ENCODE assay signal across 1 cellular context in genomic region chr14:24195186-24196070, GRCh38.
TF ChIP-seq lines count a peak whose summit lies in the region.

A gene with protein sequence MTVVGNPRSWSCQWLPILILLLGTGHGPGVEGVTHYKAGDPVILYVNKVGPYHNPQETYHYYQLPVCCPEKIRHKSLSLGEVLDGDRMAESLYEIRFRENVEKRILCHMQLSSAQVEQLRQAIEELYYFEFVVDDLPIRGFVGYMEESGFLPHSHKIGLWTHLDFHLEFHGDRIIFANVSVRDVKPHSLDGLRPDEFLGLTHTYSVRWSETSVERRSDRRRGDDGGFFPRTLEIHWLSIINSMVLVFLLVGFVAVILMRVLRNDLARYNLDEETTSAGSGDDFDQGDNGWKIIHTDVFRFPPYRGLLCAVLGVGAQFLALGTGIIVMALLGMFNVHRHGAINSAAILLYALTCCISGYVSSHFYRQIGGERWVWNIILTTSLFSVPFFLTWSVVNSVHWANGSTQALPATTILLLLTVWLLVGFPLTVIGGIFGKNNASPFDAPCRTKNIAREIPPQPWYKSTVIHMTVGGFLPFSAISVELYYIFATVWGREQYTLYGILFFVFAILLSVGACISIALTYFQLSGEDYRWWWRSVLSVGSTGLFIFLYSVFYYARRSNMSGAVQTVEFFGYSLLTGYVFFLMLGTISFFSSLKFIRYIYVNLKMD (minus strand): TSS chr14:24195441. CDS start chr14:24195019, 422 bp downstream.

TF ChIP-seq in HEK293, 187 proteins besides CTCF, POLR2A, EP300 and RAD21 (continued from another document and continues in another):
- TF ChIP-seq PRDM4 (tag by site-specific recombination; IDR thresholded peaks at IDR 0.05) = 0 out of 2 replicates have a peak, but pooled peaks have one; percentile 17
- no peak for TF ChIP-seq ZNF654 (tag by site-specific recombination; IDR thresholded peaks at IDR 0.05; ENCODE audit: low read depth)
- TF ChIP-seq ZNF140 (tag by site-specific recombination; IDR thresholded peaks at IDR 0.05) = no peak
- TF ChIP-seq, protein P1, sequence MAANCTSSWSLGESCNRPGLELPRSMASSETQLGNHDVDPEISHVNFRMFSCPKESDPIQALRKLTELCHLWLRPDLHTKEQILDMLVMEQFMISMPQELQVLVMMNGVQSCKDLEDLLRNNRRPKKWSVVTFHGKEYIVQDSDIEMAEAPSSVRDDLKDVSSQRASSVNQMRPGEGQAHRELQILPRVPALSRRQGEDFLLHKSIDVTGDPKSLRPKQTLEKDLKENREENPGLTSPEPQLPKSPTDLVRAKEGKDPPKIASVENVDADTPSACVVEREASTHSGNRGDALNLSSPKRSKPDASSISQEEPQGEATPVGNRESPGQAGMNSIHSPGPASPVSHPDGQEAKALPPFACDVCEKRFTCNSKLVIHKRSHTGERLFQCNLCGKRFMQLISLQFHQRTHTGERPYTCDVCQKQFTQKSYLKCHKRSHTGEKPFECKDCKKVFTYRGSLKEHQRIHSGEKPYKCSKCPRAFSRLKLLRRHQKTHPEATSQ (tag by site-specific recombination; IDR thresholded peaks at IDR 0.05) = 0 out of 2 replicates have a peak, but pooled peaks have one; percentile 25
- TF ChIP-seq ZNF624 (tag by site-specific recombination; IDR thresholded peaks at IDR 0.05) = no peak
- no peak for TF ChIP-seq ZNF664 (tag by site-specific recombination; IDR thresholded peaks at IDR 0.05)
- TF ChIP-seq ZNF791 (tag by site-specific recombination; IDR thresholded peaks at IDR 0.05) = no peak
- TF ChIP-seq ZNF76 (tag by site-specific recombination; IDR thresholded peaks at IDR 0.05; ENCODE audit: borderline replicate concordance, low read depth) = peak; percentile 88
- TF ChIP-seq, protein P2, sequence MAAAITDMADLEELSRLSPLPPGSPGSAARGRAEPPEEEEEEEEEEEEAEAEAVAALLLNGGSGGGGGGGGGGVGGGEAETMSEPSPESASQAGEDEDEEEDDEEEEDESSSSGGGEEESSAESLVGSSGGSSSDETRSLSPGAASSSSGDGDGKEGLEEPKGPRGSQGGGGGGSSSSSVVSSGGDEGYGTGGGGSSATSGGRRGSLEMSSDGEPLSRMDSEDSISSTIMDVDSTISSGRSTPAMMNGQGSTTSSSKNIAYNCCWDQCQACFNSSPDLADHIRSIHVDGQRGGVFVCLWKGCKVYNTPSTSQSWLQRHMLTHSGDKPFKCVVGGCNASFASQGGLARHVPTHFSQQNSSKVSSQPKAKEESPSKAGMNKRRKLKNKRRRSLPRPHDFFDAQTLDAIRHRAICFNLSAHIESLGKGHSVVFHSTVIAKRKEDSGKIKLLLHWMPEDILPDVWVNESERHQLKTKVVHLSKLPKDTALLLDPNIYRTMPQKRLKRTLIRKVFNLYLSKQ (tag by site-specific recombination; IDR thresholded peaks at IDR 0.05; ENCODE audit: borderline replicate concordance) = no peak
- TF ChIP-seq YY2 (tag by site-specific recombination; IDR thresholded peaks at IDR 0.05) = no peak; the same call in 1 of the 2 replicates
- TF ChIP-seq ZBTB21 (tag by site-specific recombination; IDR thresholded peaks at IDR 0.05) = peak; percentile 48
- no peak for TF ChIP-seq ZNF555 (tag by site-specific recombination; conservative IDR thresholded peaks at IDR 0.05)
- no peak for TF ChIP-seq ZNF623 (tag by site-specific recombination; IDR thresholded peaks at IDR 0.05)
- no peak for TF ChIP-seq ELK4 (IDR thresholded peaks at IDR 0.05; ENCODE audit: borderline replicate concordance, low read depth, low read length)
- no peak for TF ChIP-seq ZNF266 (tag by site-specific recombination; IDR thresholded peaks at IDR 0.05; ENCODE audit: low read depth)
- peak; percentile 85 for TF ChIP-seq ZNF629 (tag by site-specific recombination; IDR thresholded peaks at IDR 0.05)
- no peak for TF ChIP-seq ZNF23 (tag by site-specific recombination; IDR thresholded peaks at IDR 0.05; ENCODE audit: borderline replicate concordance)
- peak; percentile 77 for TF ChIP-seq SCRT1 (tag by site-specific recombination; IDR thresholded peaks at IDR 0.05; ENCODE audit: borderline replicate concordance)
- no peak for TF ChIP-seq ZNF138 (tag by site-specific recombination; IDR thresholded peaks at IDR 0.05; ENCODE audit: borderline replicate concordance)
- no peak for TF ChIP-seq TRIM28 (IDR thresholded peaks at IDR 0.05; ENCODE audit: borderline replicate concordance, low read length)
- peak; percentile 98 for TF ChIP-seq ZNF610 (tag by site-specific recombination; IDR thresholded peaks at IDR 0.05; ENCODE audit: borderline replicate concordance)
- TF ChIP-seq, protein P3, sequence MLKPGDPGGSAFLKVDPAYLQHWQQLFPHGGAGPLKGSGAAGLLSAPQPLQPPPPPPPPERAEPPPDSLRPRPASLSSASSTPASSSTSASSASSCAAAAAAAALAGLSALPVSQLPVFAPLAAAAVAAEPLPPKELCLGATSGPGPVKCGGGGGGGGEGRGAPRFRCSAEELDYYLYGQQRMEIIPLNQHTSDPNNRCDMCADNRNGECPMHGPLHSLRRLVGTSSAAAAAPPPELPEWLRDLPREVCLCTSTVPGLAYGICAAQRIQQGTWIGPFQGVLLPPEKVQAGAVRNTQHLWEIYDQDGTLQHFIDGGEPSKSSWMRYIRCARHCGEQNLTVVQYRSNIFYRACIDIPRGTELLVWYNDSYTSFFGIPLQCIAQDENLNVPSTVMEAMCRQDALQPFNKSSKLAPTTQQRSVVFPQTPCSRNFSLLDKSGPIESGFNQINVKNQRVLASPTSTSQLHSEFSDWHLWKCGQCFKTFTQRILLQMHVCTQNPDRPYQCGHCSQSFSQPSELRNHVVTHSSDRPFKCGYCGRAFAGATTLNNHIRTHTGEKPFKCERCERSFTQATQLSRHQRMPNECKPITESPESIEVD (tag by site-specific recombination; IDR thresholded peaks at IDR 0.05) = no peak
- TF ChIP-seq HOXA7 (CRISPR knock-in tag; IDR thresholded peaks at IDR 0.05; ENCODE audit: borderline replicate concordance) = no peak
- no peak for TF ChIP-seq SALL2 (tag by site-specific recombination; IDR thresholded peaks at IDR 0.05; ENCODE audit: borderline replicate concordance)
- no peak for TF ChIP-seq ZNF132 (tag by site-specific recombination; IDR thresholded peaks at IDR 0.05; ENCODE audit: borderline replicate concordance)
- no peak for TF ChIP-seq ZNF548 (tag by site-specific recombination; IDR thresholded peaks at IDR 0.05)
- TF ChIP-seq ZNF133 (tag by site-specific recombination; IDR thresholded peaks at IDR 0.05) = no peak
- no peak for TF ChIP-seq ZNF514 (tag by site-specific recombination; IDR thresholded peaks at IDR 0.05)
- TF ChIP-seq KLF9 (tag by site-specific recombination; IDR thresholded peaks at IDR 0.05; ENCODE audit: low read depth) = peak; percentile 29; the same call in 1 of the 2 replicates
- no peak for TF ChIP-seq IKZF3 (tag by site-specific recombination; IDR thresholded peaks at IDR 0.05)
- peak; percentile 87 for TF ChIP-seq ZIC2 (tag by site-specific recombination; IDR thresholded peaks at IDR 0.05)
- TF ChIP-seq ZNF639 (tag by site-specific recombination; IDR thresholded peaks at IDR 0.05) = no peak; the same call in 1 of the 2 replicates
- TF ChIP-seq HOXC10 (CRISPR knock-in tag; IDR thresholded peaks at IDR 0.05) = no peak
- no peak for TF ChIP-seq ZNF473 (tag by site-specific recombination; IDR thresholded peaks at IDR 0.05)
- TF ChIP-seq ZNF416 (tag by site-specific recombination; IDR thresholded peaks at IDR 0.05) = no peak
- TF ChIP-seq ZNF776 (tag by site-specific recombination; IDR thresholded peaks at IDR 0.05; ENCODE audit: borderline replicate concordance) = no peak
- TF ChIP-seq ZNF48 (tag by site-specific recombination; IDR thresholded peaks at IDR 0.05) = no peak
- TF ChIP-seq ZNF37A (tag by site-specific recombination; IDR thresholded peaks at IDR 0.05) = no peak
- TF ChIP-seq, protein P4, sequence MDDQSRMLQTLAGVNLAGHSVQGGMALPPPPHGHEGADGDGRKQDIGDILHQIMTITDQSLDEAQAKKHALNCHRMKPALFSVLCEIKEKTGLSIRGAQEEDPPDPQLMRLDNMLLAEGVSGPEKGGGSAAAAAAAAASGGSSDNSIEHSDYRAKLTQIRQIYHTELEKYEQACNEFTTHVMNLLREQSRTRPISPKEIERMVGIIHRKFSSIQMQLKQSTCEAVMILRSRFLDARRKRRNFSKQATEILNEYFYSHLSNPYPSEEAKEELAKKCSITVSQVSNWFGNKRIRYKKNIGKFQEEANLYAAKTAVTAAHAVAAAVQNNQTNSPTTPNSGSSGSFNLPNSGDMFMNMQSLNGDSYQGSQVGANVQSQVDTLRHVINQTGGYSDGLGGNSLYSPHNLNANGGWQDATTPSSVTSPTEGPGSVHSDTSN (CRISPR knock-in tag; IDR thresholded peaks at IDR 0.05) = peak; percentile 32; the same call in 1 of the 2 replicates
- no peak for TF ChIP-seq ZNF391 (tag by site-specific recombination; IDR thresholded peaks at IDR 0.05; ENCODE audit: borderline replicate concordance, low read depth)
- no peak for TF ChIP-seq ZBTB44 (tag by site-specific recombination; IDR thresholded peaks at IDR 0.05)
- TF ChIP-seq ZFHX2 (tag by site-specific recombination; conservative IDR thresholded peaks at IDR 0.05) = peak; percentile 42; the same call in 1 of the 2 replicates
- no peak for TF ChIP-seq EGR2 (tag by site-specific recombination; IDR thresholded peaks at IDR 0.05; ENCODE audit: low read depth)
- 0 out of 2 replicates have a peak, but pooled peaks have one; percentile 17 for TF ChIP-seq GLI4 (tag by site-specific recombination; IDR thresholded peaks at IDR 0.05)
- TF ChIP-seq SETDB1 (IDR thresholded peaks at IDR 0.05; ENCODE audit: insufficient read length, low read length) = peak; percentile 19
- TF ChIP-seq ZNF157 (tag by site-specific recombination; IDR thresholded peaks at IDR 0.05) = no peak
- peak; percentile 88 for TF ChIP-seq GLIS2 (tag by site-specific recombination; IDR thresholded peaks at IDR 0.05)
- TF ChIP-seq, protein P5, sequence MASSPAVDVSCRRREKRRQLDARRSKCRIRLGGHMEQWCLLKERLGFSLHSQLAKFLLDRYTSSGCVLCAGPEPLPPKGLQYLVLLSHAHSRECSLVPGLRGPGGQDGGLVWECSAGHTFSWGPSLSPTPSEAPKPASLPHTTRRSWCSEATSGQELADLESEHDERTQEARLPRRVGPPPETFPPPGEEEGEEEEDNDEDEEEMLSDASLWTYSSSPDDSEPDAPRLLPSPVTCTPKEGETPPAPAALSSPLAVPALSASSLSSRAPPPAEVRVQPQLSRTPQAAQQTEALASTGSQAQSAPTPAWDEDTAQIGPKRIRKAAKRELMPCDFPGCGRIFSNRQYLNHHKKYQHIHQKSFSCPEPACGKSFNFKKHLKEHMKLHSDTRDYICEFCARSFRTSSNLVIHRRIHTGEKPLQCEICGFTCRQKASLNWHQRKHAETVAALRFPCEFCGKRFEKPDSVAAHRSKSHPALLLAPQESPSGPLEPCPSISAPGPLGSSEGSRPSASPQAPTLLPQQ (tag by site-specific recombination; IDR thresholded peaks at IDR 0.05) = peak; percentile 82
- no peak for TF ChIP-seq ZNF585B (tag by site-specific recombination; IDR thresholded peaks at IDR 0.05)
- TF ChIP-seq MYNN (tag by site-specific recombination; IDR thresholded peaks at IDR 0.05; ENCODE audit: borderline replicate concordance) = no peak
- TF ChIP-seq ZNF223 (tag by site-specific recombination; IDR thresholded peaks at IDR 0.05) = no peak
- TF ChIP-seq ZBTB17 (tag by site-specific recombination; IDR thresholded peaks at IDR 0.05) = peak; percentile 98
- TF ChIP-seq ZNF510 (tag by site-specific recombination; IDR thresholded peaks at IDR 0.05; ENCODE audit: insufficient replicate concordance) = no peak
- no peak for TF ChIP-seq ZFP41 (tag by site-specific recombination; IDR thresholded peaks at IDR 0.05; ENCODE audit: borderline replicate concordance)
- peak; percentile 72 for TF ChIP-seq ZBTB8A (tag by site-specific recombination; IDR thresholded peaks at IDR 0.05)
